ENCODE assay signal across 10 cellular contexts in genomic region chr10:102555781-102556328, GRCh38. TPM values are rescaled to one million over a fixed set of nuclear protein-coding genes. Genes with fewer than 3 reads are reported as not detected.
A peak's percentile ranks its signal among the peaks of the same experiment; 100 is the strongest.
DNase-seq lines count a peak whose midpoint lies in the region; ATAC-seq and TF ChIP-seq lines count a peak whose summit lies in the region.
"Had no signal": no experiment of that assay in that cellular context is flagged by ENCODE, and none has a peak within 500 bp of the region (broad histone marks: within the 10 kb centered on the region; RNA-seq: fewer than 3 reads in every experiment).

No MANE protein-coding gene starts in this region.

- no peaks in the 10 kb centered on the region for H3K27me3 ChIP-seq in HL-60 (ENCODE audit: insufficient read depth, poor library complexity, severe bottlenecking)

- peaks cover 4 to 14% of the 10 kb centered on the region in 2 donors for H3K4me1 Mint-ChIP-seq in stimulated activated naive B cell treated with anti-CD40 and anti-IgM and Interleukin-4, amounts not matched to agents 10 μg/mL and 1 μg/mL and 100 μg/mL, for 72 hours

- H3K9me3 Mint-ChIP-seq in stimulated activated naive B cell treated with anti-CD40 and anti-IgM and Interleukin-4, amounts not matched to agents 10 μg/mL and 1 μg/mL and 100 μg/mL, for 72 hours: no peaks in the 10 kb centered on the region

- H3K36me3 Mint-ChIP-seq in stimulated activated naive B cell treated with anti-CD40 and anti-IgM and Interleukin-4, amounts not matched to agents 10 μg/mL and 1 μg/mL and 100 μg/mL, for 72 hours: peaks cover 15 to 21% of the 10 kb centered on the region in 2 donors

- no peak overlapping the region for H3K4me3 ChIP-seq in HL-60 (replicated peaks; ENCODE audit: insufficient read depth, low read length)

- ATAC-seq in left ventricle myocardium superior (peak; percentile 54), HG03135 (IDR thresholded peaks at IDR 0.05; ENCODE audit: unreplicated experiment) (no peak), GM19463 (IDR thresholded peaks at IDR 0.05; ENCODE audit: unreplicated experiment) (no peak)
- no peak for ATAC-seq in stimulated activated naive B cell treated with anti-CD40 and anti-IgM and Interleukin-4, amounts not matched to agents 10 μg/mL and 1 μg/mL and 100 μg/mL, for 72 hours (replicated peaks)

- H3K27ac Mint-ChIP-seq in stimulated activated naive B cell treated with anti-CD40 and anti-IgM and Interleukin-4, amounts not matched to agents 10 μg/mL and 1 μg/mL and 100 μg/mL, for 72 hours: peak overlapping the region; percentile 67

- H3K27me3 Mint-ChIP-seq in stimulated activated naive B cell treated with anti-CD40 and anti-IgM and Interleukin-4, amounts not matched to agents 10 μg/mL and 1 μg/mL and 100 μg/mL, for 72 hours: no peaks in the 10 kb centered on the region

- DNase-seq in HL-60 (ENCODE audit: low read depth in 1 of 2, low spot score in 1 of 2) (peak; percentile 27 to 31), left ventricle myocardium superior (no peak)
- DNase-seq in stimulated activated naive B cell treated with anti-CD40 and anti-IgM and Interleukin-4, amounts not matched to agents 10 μg/mL and 1 μg/mL and 100 μg/mL, for 72 hours: no peak
- DNase-seq in central memory CD4-positive, alpha-beta T cell: no peak
- DNase-seq: activated T-cell treated with anti-CD3 and anti-CD28 coated beads, Interleukin-2, amount 50 U/mL, for 1 hour; midbrain; NCI-H510A had no signal

- intact Hi-C loops in left ventricle myocardium superior (cut with micrococcal nuclease): no loop called here

- no peak overlapping the region for H3K4me3 Mint-ChIP-seq in stimulated activated naive B cell treated with anti-CD40 and anti-IgM and Interleukin-4, amounts not matched to agents 10 μg/mL and 1 μg/mL and 100 μg/mL, for 72 hours

- TF ChIP-seq CTCF in HL-60 (IDR thresholded peaks at IDR 0.05; ENCODE audit: insufficient read depth, low read length): no peak

- no peak overlapping the region for H3K27ac ChIP-seq in HL-60 (replicated peaks)
- peak overlapping the region; percentile 51 for H3K27ac ChIP-seq in angular gyrus (ENCODE audit: low read depth, low read length)

RNA-seq across cellular contexts. Expression of gene SUFU, which starts 52.1 kb away (rescaled TPM):
- 8.0 TPM for total RNA-seq in left ventricle myocardium superior

RNA-seq across cellular contexts. Expression of gene ACTR1A, which starts 53.3 kb away (rescaled TPM):
- total RNA-seq in left ventricle myocardium superior: 101 TPM

Comparison
In these comparisons a context has a peak if more than half of its experiments do, and no peak if none do; other contexts are left out.
1. DNase-seq: peak in HL-60 (2 of 2); none in left ventricle myocardium superior (single experiment), stimulated activated naive B cell treated with anti-CD40 and anti-IgM and Interleukin-4, amounts not matched to agents 10 μg/mL and 1 μg/mL and 100 μg/mL, for 72 hours (single experiment) and central memory CD4-positive, alpha-beta T cell (single experiment).